Comparison of ENCODE assay signal across 13 cellular contexts in genomic region chr4:27360651-27361347, GRCh38.
DNase-seq lines count a peak whose midpoint lies in the region; ATAC-seq and TF ChIP-seq lines count a peak whose summit lies in the region.
"Had no signal": no experiment of that assay in that cellular context is flagged by ENCODE, and none has a peak within 500 bp of the region (broad histone marks: within the 10 kb centered on the region; RNA-seq: fewer than 3 reads in every experiment).

No MANE protein-coding gene starts in this region.

- H3K4me3 ChIP-seq in HAP-1 (no peak overlapping the region), retinal pigment epithelial cell (ENCODE audit: low read length) (peak overlapping the region; percentile 9)
- H3K4me3 ChIP-seq: ovary had no signal

- H3K27ac Mint-ChIP-seq in stimulated activated memory B cell treated with anti-CD40 and anti-IgM and Interleukin-4, amounts not matched to agents 10 μg/mL and 1 μg/mL and 100 μg/mL, for 72 hours: no peak overlapping the region

- ATAC-seq in foreskin keratinocyte: peak; percentile 93
- ATAC-seq in stimulated activated memory B cell treated with anti-CD40 and anti-IgM and Interleukin-4, amounts not matched to agents 10 μg/mL and 1 μg/mL and 100 μg/mL, for 72 hours: no peak

- H3K9me3 ChIP-seq in HAP-1: no peaks in the 10 kb centered on the region
- H3K9me3 ChIP-seq: ovary had no signal

- no peaks in the 10 kb centered on the region for H3K9me3 Mint-ChIP-seq in stimulated activated memory B cell treated with anti-CD40 and anti-IgM and Interleukin-4, amounts not matched to agents 10 μg/mL and 1 μg/mL and 100 μg/mL, for 72 hours

- H3K27me3 ChIP-seq in HAP-1 (ENCODE audit: low read depth) (no peaks in the 10 kb centered on the region), foreskin keratinocyte (no peaks in the 10 kb centered on the region)
- H3K27me3 ChIP-seq: brain microvascular endothelial cell, ovary had no signal

- H3K4me1 ChIP-seq in HAP-1 (no peaks in the 10 kb centered on the region), foreskin keratinocyte (peaks cover 4% of the 10 kb centered on the region)

- H3K36me3 ChIP-seq in HAP-1 (replicated peaks): no peaks in the 10 kb centered on the region
- H3K36me3 ChIP-seq: brain microvascular endothelial cell, ovary had no signal

- DNase-seq in HAP-1 (ENCODE audit: low spot score in 2 of 2) (peak; percentile 9 to 21), T1000 (lab: John Stamatoyannopoulos, UW) (peak; percentile 63), foreskin keratinocyte (peak; percentile 46 to 79), retinal pigment epithelial cell (ENCODE audit: low read depth) (peak; percentile 64), G401 (ENCODE audit: low spot score) (no peak), COR-L47 (lab: John Stamatoyannopoulos, UW) (no peak), HUDEP-2 (lab: John Stamatoyannopoulos, UW; ENCODE audit: unreplicated experiment in 76 of 76) (no peak)
- DNase-seq: brain microvascular endothelial cell; NCI-H2029; ovary; stimulated activated CD4-positive, alpha-beta T cell treated with anti-CD3 and anti-CD28 coated beads, Interleukin-1b, Interleukin-23, amount 100 ng/mL, for 48 hours had no signal

- no peaks in the 10 kb centered on the region for H3K4me1 Mint-ChIP-seq in stimulated activated memory B cell treated with anti-CD40 and anti-IgM and Interleukin-4, amounts not matched to agents 10 μg/mL and 1 μg/mL and 100 μg/mL, for 72 hours

- TF ChIP-seq CTCF in foreskin keratinocyte (conservative IDR thresholded peaks at IDR 0.05) (no peak), retinal pigment epithelial cell (conservative IDR thresholded peaks at IDR 0.05; ENCODE audit: low read depth, low read length) (no peak)

- H3K36me3 Mint-ChIP-seq in stimulated activated memory B cell treated with anti-CD40 and anti-IgM and Interleukin-4, amounts not matched to agents 10 μg/mL and 1 μg/mL and 100 μg/mL, for 72 hours: no peaks in the 10 kb centered on the region

- in situ Hi-C loops in HAP-1 (cut with MboI; ENCODE audit: low sequenced_read_pairs) (no loop called here), G401 (cut with HindIII; ENCODE audit: low sequenced_read_pairs) (no loop called here)

- no peak overlapping the region for H3K27ac ChIP-seq in foreskin keratinocyte
- H3K27ac ChIP-seq: brain microvascular endothelial cell, ovary, VCaP had no signal

- no peak overlapping the region for H3K4me3 Mint-ChIP-seq in stimulated activated memory B cell treated with anti-CD40 and anti-IgM and Interleukin-4, amounts not matched to agents 10 μg/mL and 1 μg/mL and 100 μg/mL, for 72 hours

- H3K27me3 Mint-ChIP-seq in stimulated activated memory B cell treated with anti-CD40 and anti-IgM and Interleukin-4, amounts not matched to agents 10 μg/mL and 1 μg/mL and 100 μg/mL, for 72 hours: no peaks in the 10 kb centered on the region

Comparison
In these comparisons a context has a peak if more than half of its experiments do, and no peak if none do; other contexts are left out.
1. DNase-seq: peak in HAP-1 (2 of 2), T1000 (single experiment), foreskin keratinocyte (2 of 2) and retinal pigment epithelial cell (single experiment); none in G401 (single experiment), COR-L47 (single experiment) and HUDEP-2 (0 of 76).